In the genomic region with DNA sequence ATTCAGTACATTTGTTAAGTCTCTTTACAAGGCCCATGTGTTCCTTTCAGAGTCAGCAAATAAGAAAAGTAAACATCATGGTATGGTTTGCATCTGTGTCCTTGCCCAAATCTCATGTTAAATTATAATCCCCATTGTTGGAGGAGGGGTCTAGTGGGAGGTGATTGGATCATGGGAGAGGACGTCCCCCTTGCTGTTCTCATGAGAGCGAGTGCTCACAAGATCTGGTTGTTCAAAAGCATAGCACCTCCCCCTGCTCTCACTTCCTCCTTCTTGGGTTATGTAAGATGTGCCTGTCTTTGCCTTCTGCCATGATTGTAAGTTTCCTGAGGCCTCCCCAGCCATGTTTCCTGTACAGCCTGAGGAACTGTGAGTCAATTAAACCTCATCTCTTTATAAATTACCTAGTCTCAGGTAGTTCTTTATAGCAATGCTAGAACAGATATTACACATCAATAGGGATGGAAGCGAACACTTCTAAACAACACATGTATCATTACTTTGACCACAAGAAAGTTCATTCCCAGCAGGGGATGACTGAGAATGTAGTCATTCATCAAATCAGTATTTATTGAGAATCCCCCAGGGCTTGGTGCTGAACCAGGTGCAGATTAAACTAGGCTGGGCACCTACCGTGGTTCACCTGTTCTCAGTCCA, we compare ENCODE assay signal across 8 cellular contexts. TPM values are rescaled to one million over a fixed set of nuclear protein-coding genes. Genes with fewer than 3 reads are reported as not detected.
A peak's percentile ranks its signal among the peaks of the same experiment; 100 is the strongest.
DNase-seq lines count a peak whose midpoint lies in the region; ATAC-seq and TF ChIP-seq lines count a peak whose summit lies in the region.

No MANE protein-coding gene starts in this region.

- no peak overlapping the region for H2AFZ ChIP-seq in MM.1S (ENCODE audit: low read length)

- DNase-seq in GM13976 (ENCODE audit: low spot score) (peak; percentile 59), NCI-H774 (lab: John Stamatoyannopoulos, UW) (peak; percentile 3), iris pigment epithelial cell (ENCODE audit: low read depth) (peak; percentile 50), SJCRH30 (no peak), MM.1S (no peak), sciatic nerve (ENCODE audit: low spot score) (no peak), AG08395 (ENCODE audit: low spot score) (no peak)

- no peaks in the 10 kb centered on the region for H3K4me1 ChIP-seq in SJCRH30
- H3K4me1 ChIP-seq in MM.1S (ENCODE audit: low read length), result peaks cover 5% of the 10 kb centered on the region; the same call in 1 of the 2 replicates

- TF ChIP-seq CTCF in GM13976 (IDR thresholded peaks at IDR 0.05; ENCODE audit: borderline replicate concordance, control extremely low read depth, extremely low read depth, insufficient read depth, missing control alignments) (no peak), MM.1S (IDR thresholded peaks at IDR 0.05; ENCODE audit: low read length) (no peak)

- no peaks in the 10 kb centered on the region for H4K20me1 ChIP-seq in MM.1S (ENCODE audit: insufficient read depth, low read length)

- H3K9ac ChIP-seq in MM.1S (ENCODE audit: low read length), result no peak overlapping the region

- H3K36me3 ChIP-seq in SJCRH30 (peaks cover 5% of the 10 kb centered on the region), MM.1S (replicated peaks; ENCODE audit: insufficient read depth, low read length) (no peaks in the 10 kb centered on the region)

- H3K27ac ChIP-seq in SJCRH30, result no peak overlapping the region
- H3K27ac ChIP-seq in MM.1S (ENCODE audit: low read length), result no peak overlapping the region

- no peaks in the 10 kb centered on the region for H3K9me3 ChIP-seq in SJCRH30 (replicated peaks)
- H3K9me3 ChIP-seq in MM.1S (replicated peaks; ENCODE audit: insufficient read depth, low read length), result no peaks in the 10 kb centered on the region

- no peaks in the 10 kb centered on the region for H3K27me3 ChIP-seq in SJCRH30
- H3K27me3 ChIP-seq in MM.1S (replicated peaks; ENCODE audit: insufficient read depth, low read length), result no peaks in the 10 kb centered on the region

- in situ Hi-C loops in GM13976 (cut with MboI; ENCODE audit: low sequenced_read_pairs, unreplicated experiment), result no loop called here

- intact Hi-C loops in sciatic nerve (cut with DNase I), result no loop called here

- H3K79me2 ChIP-seq in MM.1S (ENCODE audit: low read length), result no peaks in the 10 kb centered on the region

- no peak overlapping the region for H3K4me2 ChIP-seq in MM.1S (ENCODE audit: low read depth, low read length)

- H3K4me3 ChIP-seq in SJCRH30 (no peak overlapping the region), MM.1S (ENCODE audit: low read length) (no peak overlapping the region)

- ATAC-seq in GM21825 (IDR thresholded peaks at IDR 0.05; ENCODE audit: unreplicated experiment) (peak; percentile 57), sciatic nerve (no peak)

- H3F3A ChIP-seq in MM.1S (ENCODE audit: insufficient read depth, low read length), result peaks cover 6% of the 10 kb centered on the region

- no peaks in the 10 kb centered on the region for H3K9me2 ChIP-seq in MM.1S (replicated peaks; ENCODE audit: insufficient read depth, low read length)

RNA-seq across cellular contexts. Expression of a gene that starts 4.1 kb away (rescaled TPM):
- total RNA-seq in SJCRH30 (2014; rRNA removed; shearing (Covaris generic)), result not detected in 2 replicates
- total RNA-seq in sciatic nerve, result 0.40 TPM

RNA-seq across cellular contexts. Expression of a gene that starts 15.4 kb away (rescaled TPM):
- total RNA-seq in SJCRH30 (2014; rRNA removed; shearing (Covaris generic)), result 29.6 and 36.7 TPM in 2 replicates
- total RNA-seq in sciatic nerve, result 30.6 TPM

RNA-seq across cellular contexts. Expression of a gene that starts 15.7 kb away (rescaled TPM):
- 15.7 and 18.1 TPM in 2 replicates for total RNA-seq in SJCRH30 (2014; rRNA removed; shearing (Covaris generic))
- total RNA-seq in sciatic nerve, result 49.7 TPM

Comparison
In these comparisons a context has a peak if more than half of its experiments do, and no peak if none do; other contexts are left out.
1. DNase-seq: peak in GM13976 (single experiment), NCI-H774 (single experiment) and iris pigment epithelial cell (single experiment); none in SJCRH30 (0 of 2), MM.1S (single experiment), sciatic nerve (single experiment) and AG08395 (single experiment).